Comparison of ENCODE assay signal across 1 cellular context in the genomic region with DNA sequence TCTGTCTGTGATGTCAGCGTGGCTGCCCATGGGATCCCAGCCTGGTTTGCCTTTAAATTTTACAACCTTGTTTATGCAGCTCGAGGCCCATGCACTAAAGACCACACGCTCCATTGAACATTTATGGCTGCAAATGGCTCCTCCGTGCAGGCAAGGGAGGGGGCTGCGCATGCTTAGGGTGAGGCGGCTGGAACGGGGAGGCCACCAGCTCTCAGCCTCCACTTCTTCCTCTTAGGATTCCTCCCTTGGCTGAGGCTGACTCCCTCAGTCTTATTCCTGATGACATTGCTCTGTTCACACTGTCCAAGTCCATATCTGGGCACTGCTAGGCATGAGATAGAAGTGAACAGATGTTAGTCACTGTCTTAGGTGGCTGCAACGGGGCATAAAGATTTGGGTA.
TF ChIP-seq lines count a peak whose summit lies in the region.

No MANE protein-coding gene starts in this region.

TF ChIP-seq in WTC11, 78 proteins besides CTCF, POLR2A, EP300 and RAD21 (continued from another document):
- TF ChIP-seq, protein P1, sequence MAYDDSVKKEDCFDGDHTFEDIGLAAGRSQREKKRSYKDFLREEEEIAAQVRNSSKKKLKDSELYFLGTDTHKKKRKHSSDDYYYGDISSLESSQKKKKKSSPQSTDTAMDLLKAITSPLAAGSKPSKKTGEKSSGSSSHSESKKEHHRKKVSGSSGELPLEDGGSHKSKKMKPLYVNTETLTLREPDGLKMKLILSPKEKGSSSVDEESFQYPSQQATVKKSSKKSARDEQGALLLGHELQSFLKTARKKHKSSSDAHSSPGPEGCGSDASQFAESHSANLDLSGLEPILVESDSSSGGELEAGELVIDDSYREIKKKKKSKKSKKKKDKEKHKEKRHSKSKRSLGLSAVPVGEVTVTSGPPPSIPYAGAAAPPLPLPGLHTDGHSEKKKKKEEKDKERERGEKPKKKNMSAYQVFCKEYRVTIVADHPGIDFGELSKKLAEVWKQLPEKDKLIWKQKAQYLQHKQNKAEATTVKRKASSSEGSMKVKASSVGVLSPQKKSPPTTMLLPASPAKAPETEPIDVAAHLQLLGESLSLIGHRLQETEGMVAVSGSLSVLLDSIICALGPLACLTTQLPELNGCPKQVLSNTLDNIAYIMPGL (CRISPR knock-in tag; IDR thresholded peaks at IDR 0.05): no peak
- TF ChIP-seq ZNF138 (CRISPR knock-in tag; conservative IDR thresholded peaks at IDR 0.05) (no peak), ETV6 (CRISPR knock-in tag; IDR thresholded peaks at IDR 0.05) (no peak)
